In genomic region chr17:21098934-21099687, GRCh38 we compare ENCODE assay signal across 1 cellular context.
TF ChIP-seq lines count a peak whose summit lies in the region.

No MANE protein-coding gene starts in this region.

TF ChIP-seq in HepG2, 621 proteins besides CTCF, POLR2A, EP300 and RAD21 (continued from another document):
- TF ChIP-seq ZNF407 (CRISPR knock-in tag; IDR thresholded peaks at IDR 0.05; ENCODE audit: not compliant biosample characterization) (no peak), ZNF703 (CRISPR knock-in tag; IDR thresholded peaks at IDR 0.05; ENCODE audit: borderline replicate concordance) (no peak), ZSCAN30 (CRISPR knock-in tag; IDR thresholded peaks at IDR 0.05) (no peak), STAT5B (CRISPR knock-in tag; IDR thresholded peaks at IDR 0.05) (no peak), HDAC2 (CRISPR knock-in tag; IDR thresholded peaks at IDR 0.05) (0 out of 2 replicates have a peak, but pooled peaks have one; percentile 8), ONECUT2 (CRISPR knock-in tag; IDR thresholded peaks at IDR 0.05) (peak; percentile 56; the same call in 1 of the 2 replicates), ZNF143 (CRISPR knock-in tag; IDR thresholded peaks at IDR 0.05) (peak; percentile 86), POLR2G (IDR thresholded peaks at IDR 0.05; ENCODE audit: low read depth, low read length) (no peak), NFYB (CRISPR knock-in tag; IDR thresholded peaks at IDR 0.05) (peak; percentile 90), HDAC1 (CRISPR knock-in tag; IDR thresholded peaks at IDR 0.05) (peak; percentile 51; the same call in 1 of the 2 replicates), ZNF230 (CRISPR knock-in tag; IDR thresholded peaks at IDR 0.05) (no peak), NR2C2 (CRISPR knock-in tag; IDR thresholded peaks at IDR 0.05; ENCODE audit: borderline replicate concordance) (no peak), E2F1 (CRISPR knock-in tag; IDR thresholded peaks at IDR 0.05) (peak; percentile 94), PHF21A (CRISPR knock-in tag; IDR thresholded peaks at IDR 0.05) (no peak), TRIM22 (IDR thresholded peaks at IDR 0.05) (no peak), RFX3 (CRISPR knock-in tag; IDR thresholded peaks at IDR 0.05) (no peak), PRDM10 (CRISPR knock-in tag; IDR thresholded peaks at IDR 0.05; ENCODE audit: low read depth) (no peak), EHMT2 (IDR thresholded peaks at IDR 0.05; ENCODE audit: borderline replicate concordance, low read depth, low read length) (no peak)
TF ChIP-seq in HepG2: peak in this region for 29.
